Comparison of ENCODE assay signal across 8 cellular contexts in genomic region chr11:62791501-62792192, GRCh38. TPM values are rescaled to one million over a fixed set of nuclear protein-coding genes. Genes with fewer than 3 reads are reported as not detected.
DNase-seq lines count a peak whose midpoint lies in the region; ATAC-seq and TF ChIP-seq lines count a peak whose summit lies in the region.

Gene TMEM223, minus strand, starts transcription at chr11:62792006. Its CDS starts 12 bp downstream, at chr11:62791994.

- H4K20me1 ChIP-seq in OCI-LY1 (ENCODE audit: insufficient read depth, low read length): no peaks in the 10 kb centered on the region

- CTCF ChIA-PET in CD4-positive, alpha-beta memory T cell (lab: Charles Lee; ENCODE audit: partially characterized antibody): no interaction called here

- peaks cover 55% of the 10 kb centered on the region for H3K36me3 ChIP-seq in CD4-positive, alpha-beta memory T cell (ENCODE audit: insufficient read depth, low read length)
- H3K36me3 ChIP-seq in OCI-LY1 (ENCODE audit: insufficient read depth, low read length) (peaks cover 62% of the 10 kb centered on the region), mucosa of descending colon (ENCODE audit: low read depth) (peaks cover 3% of the 10 kb centered on the region)

- no peaks in the 10 kb centered on the region for H3F3A ChIP-seq in OCI-LY1 (ENCODE audit: insufficient read depth, low read length)

- peaks cover 35 to 73% of the 10 kb centered on the region in 2 donors for H3K36me3 Mint-ChIP-seq in CD4-positive, alpha-beta memory T cell

- H3K4me2 ChIP-seq in OCI-LY1 (ENCODE audit: low read length): peak within 1 kb of the TSS; percentile 78

- H3K4me3 ChIP-seq in CD4-positive, alpha-beta memory T cell (ENCODE audit: low read length in 2 of 2): peak within 1 kb of the TSS; percentile 66 to 81
- peak within 1 kb of the TSS; percentile 85 for H3K4me3 ChIP-seq in OCI-LY1 (ENCODE audit: low read depth, low read length, poor library complexity, severe bottlenecking)
- peak within 1 kb of the TSS; percentile 82 for H3K4me3 ChIP-seq in mucosa of descending colon

- peaks cover 0 to 1% (median 0%) of the 10 kb centered on the region in 8 donors for H3K9me3 Mint-ChIP-seq in CD4-positive, alpha-beta memory T cell

- H3K9me2 ChIP-seq in OCI-LY1 (ENCODE audit: low read depth, low read length): no peaks in the 10 kb centered on the region

- TF ChIP-seq CTCF in OCI-LY1 (IDR thresholded peaks at IDR 0.05; ENCODE audit: low read length): no peak
- no peak for TF ChIP-seq CTCF in mucosa of descending colon (IDR thresholded peaks at IDR 0.05)

- H2AFZ ChIP-seq in OCI-LY1 (ENCODE audit: low read length): no peak within 1 kb of the TSS

- H3K9me3 ChIP-seq in CD4-positive, alpha-beta memory T cell (ENCODE audit: control insufficient read depth in 1 of 2, low read length in 2 of 2): no peaks in the 10 kb centered on the region
- H3K9me3 ChIP-seq in OCI-LY1 (ENCODE audit: low read length) (no peaks in the 10 kb centered on the region), mucosa of descending colon (no peaks in the 10 kb centered on the region)

- H3K27ac ChIP-seq in CD4-positive, alpha-beta memory T cell (ENCODE audit: low read depth, low read length): peak within 1 kb of the TSS; percentile 84
- H3K27ac ChIP-seq in OCI-LY1 (ENCODE audit: low read depth, low read length, poor library complexity, severe bottlenecking): peak within 1 kb of the TSS; percentile 55

- POLR2A ChIA-PET in CD4-positive, alpha-beta memory T cell (lab: Charles Lee; ENCODE audit: partially characterized antibody): interaction anchor here (0.8 to 25.8 kb wide), 17 partner anchors 12 to 170 kb away, joined by 3 to 801 read pairs (median 7); partner anchors contain the start of genes B3GAT3, C11orf98, CSKMT and HNRNPUL2

- no peaks in the 10 kb centered on the region for H3K27me3 Mint-ChIP-seq in CD4-positive, alpha-beta memory T cell

- H3K4me1 Mint-ChIP-seq in CD4-positive, alpha-beta memory T cell: peaks cover 31 to 73% (median 48%) of the 10 kb centered on the region in 4 donors

- peak within 1 kb of the TSS; percentile 85 for H3K9ac ChIP-seq in OCI-LY1 (ENCODE audit: low read length)

- H3K27ac Mint-ChIP-seq in CD4-positive, alpha-beta memory T cell: peak within 1 kb of the TSS; percentile 89 to 98 (median 95)

- intact Hi-C loops in CD4-positive, alpha-beta memory T cell (cut with micrococcal nuclease): loop anchor here (1.0 kb wide), 2 partner anchors 14 to 64 kb away; partner anchors contain the start of gene NXF1
- intact Hi-C loops in mucosa of descending colon (cut with DNase I, micrococcal nuclease): loop anchor here in 1 of 2 donors (5.0 kb wide), 1 partner anchor 71 kb away; no protein-coding TSS in a partner anchor

- H3K79me2 ChIP-seq in OCI-LY1 (ENCODE audit: insufficient read depth, low read length): peaks cover 11% of the 10 kb centered on the region; the same call in 1 of the 2 replicates

- H3K4me3 Mint-ChIP-seq in CD4-positive, alpha-beta memory T cell: peak within 1 kb of the TSS; percentile 83 to 95 (median 88)

- peak; percentile 86 to 92 (median 87) for DNase-seq in CD4-positive, alpha-beta memory T cell
- DNase-seq in HT-29 (ENCODE audit: low spot score) (peak; percentile 91), epidermal melanocyte (ENCODE audit: insufficient read length, low spot score) (peak; percentile 88), mucosa of descending colon (peak; percentile 93 to 94 (median 93))
- peak; percentile 93 for DNase-seq in activated CD8-positive, alpha-beta memory T cell treated with anti-CD3 and anti-CD28 coated beads, Interleukin-2, amount 50 U/mL, for 48 hours
- DNase-seq in stimulated activated CD8-positive, alpha-beta memory T cell treated with anti-CD3 and anti-CD28 coated beads, Interleukin-4, amount 100 ng/mL, for 24 hours (ENCODE audit: low read depth): peak; percentile 90

- ATAC-seq in GM19438 (IDR thresholded peaks at IDR 0.05; ENCODE audit: low read depth, unreplicated experiment) (peak; percentile 57), mucosa of descending colon (peak; percentile 84)

- H3K27me3 ChIP-seq in CD4-positive, alpha-beta memory T cell (ENCODE audit: insufficient read depth, low read length): no peaks in the 10 kb centered on the region
- no peaks in the 10 kb centered on the region for H3K27me3 ChIP-seq in OCI-LY1 (ENCODE audit: insufficient read depth, low read length)

- H3K4me1 ChIP-seq in CD4-positive, alpha-beta memory T cell (ENCODE audit: insufficient read depth, low read length): peaks cover 46% of the 10 kb centered on the region
- H3K4me1 ChIP-seq in OCI-LY1 (ENCODE audit: insufficient read depth, low read length, severe bottlenecking): peaks cover 42% of the 10 kb centered on the region
- peaks cover 29% of the 10 kb centered on the region for H3K4me1 ChIP-seq in mucosa of descending colon (ENCODE audit: low read depth)

RNA-seq across cellular contexts. Expression of gene TMEM223, which starts in this region (rescaled TPM):
- total RNA-seq in CD4-positive, alpha-beta memory T cell: 10 to 100 TPM; 21.6 to 23.1 TPM
- polyA plus RNA-seq in CD4-positive, alpha-beta memory T cell: 10 to 100 TPM; 38.9 to 45.5 TPM
- 77.3 and 79.3 TPM in 2 replicates for total RNA-seq in HT-29 (2014; rRNA removed; shearing (Covaris generic))
- 10 to 100 TPM; 12.8 to 16.6 (median 14.8) TPM for total RNA-seq in mucosa of descending colon

Comparison
In these comparisons a context has a peak if more than half of its experiments do, and no peak if none do; other contexts are left out.
1. Peak in every context shown above with its lines: DNase-seq, ATAC-seq, H3K4me3 ChIP-seq and H3K27ac ChIP-seq.